ENCODE assay signal across 7 cellular contexts in genomic region chr2:8478133-8478793, GRCh38.
DNase-seq lines count a peak whose midpoint lies in the region; ATAC-seq and TF ChIP-seq lines count a peak whose summit lies in the region.

No MANE protein-coding gene starts in this region.

- peaks cover 79% of the 10 kb centered on the region for H3K4me1 Mint-ChIP-seq in activated T-helper 2 cell treated with anti-CD3 and anti-CD28 coated beads, Interferon-gamma antibody, Interleukin-2, Interleukin-4, amounts not matched to agents 10 μg/mL and 5 μg/mL and 100 μg/mL, durations not matched to agents 14 hours and 24 hours and 36 hours (ENCODE audit: low read depth)

- H3K4me2 ChIP-seq in mammary epithelial cell (ENCODE audit: insufficient read depth, low read depth, low read length), result no peak overlapping the region

- intact Hi-C loops in activated T-helper 2 cell treated with anti-CD3 and anti-CD28 coated beads, Interferon-gamma antibody, Interleukin-2, Interleukin-4, amounts not matched to agents 10 μg/mL and 5 μg/mL and 100 μg/mL, durations not matched to agents 14 hours and 24 hours and 36 hours (cut with micrococcal nuclease), result loop anchor here (5.0 kb wide), 2 partner anchors 156 to 204 kb away; partner anchors contain the start of gene ID2
- intact Hi-C loops in mammary epithelial cell (cut with micrococcal nuclease), result no loop called here

- no peak overlapping the region for H3K4me3 ChIP-seq in mammary epithelial cell (replicated peaks in 1 of 3; ENCODE audit: insufficient read depth in 1 of 3, low read depth in 2 of 3, low read length in 3 of 3)

- peak; percentile 10 for ATAC-seq in GM18868 (IDR thresholded peaks at IDR 0.05; ENCODE audit: unreplicated experiment)
- ATAC-seq in HG02973 (IDR thresholded peaks at IDR 0.05; ENCODE audit: unreplicated experiment), result peak; percentile 6

- H3K27ac ChIP-seq in mammary epithelial cell (ENCODE audit: insufficient read depth, low read depth, low read length), result no peak overlapping the region

- CTCF ChIA-PET in mammary epithelial cell (lab: Charles Lee; ENCODE audit: low non-redundant PET), result no interaction called here

- no peaks in the 10 kb centered on the region for H3K27me3 Mint-ChIP-seq in activated T-helper 2 cell treated with anti-CD3 and anti-CD28 coated beads, Interferon-gamma antibody, Interleukin-2, Interleukin-4, amounts not matched to agents 10 μg/mL and 5 μg/mL and 100 μg/mL, durations not matched to agents 14 hours and 24 hours and 36 hours (ENCODE audit: low read depth)

- in situ Hi-C loops in mammary epithelial cell (cut with MboI; ENCODE audit: low sequenced_read_pairs in 2 of 2), result no loop called here

- dilution Hi-C loops in mammary epithelial cell (cut with HindIII; ENCODE audit: low sequenced_read_pairs), result no loop called here

- WGBS in mammary epithelial cell (ENCODE audit: low coverage, missing lambda C conversion rate), result 58% methylated on average over 11 of the region's 12 CpGs

- peak overlapping the region; percentile 72 for H3K27ac Mint-ChIP-seq in activated T-helper 2 cell treated with anti-CD3 and anti-CD28 coated beads, Interferon-gamma antibody, Interleukin-2, Interleukin-4, amounts not matched to agents 10 μg/mL and 5 μg/mL and 100 μg/mL, durations not matched to agents 14 hours and 24 hours and 36 hours

- no peak overlapping the region for H2AFZ ChIP-seq in mammary epithelial cell (ENCODE audit: low read depth, low read length)

- no TSS peak for BruUV-seq in mammary epithelial cell (replicated peaks; lab: Mats Ljungman, UMichigan)

- peak overlapping the region; percentile 5 for H3K4me3 Mint-ChIP-seq in activated T-helper 2 cell treated with anti-CD3 and anti-CD28 coated beads, Interferon-gamma antibody, Interleukin-2, Interleukin-4, amounts not matched to agents 10 μg/mL and 5 μg/mL and 100 μg/mL, durations not matched to agents 14 hours and 24 hours and 36 hours (ENCODE audit: low read depth)

- no peaks in the 10 kb centered on the region for H3K9me3 Mint-ChIP-seq in activated T-helper 2 cell treated with anti-CD3 and anti-CD28 coated beads, Interferon-gamma antibody, Interleukin-2, Interleukin-4, amounts not matched to agents 10 μg/mL and 5 μg/mL and 100 μg/mL, durations not matched to agents 14 hours and 24 hours and 36 hours

- H3K9ac ChIP-seq in mammary epithelial cell (ENCODE audit: insufficient read depth, low read length), result no peak overlapping the region

- no peak for TF ChIP-seq CTCF in mammary epithelial cell (conservative IDR thresholded peaks at IDR 0.05 in 1 of 2, IDR thresholded peaks at IDR 0.05 in 1 of 2; ENCODE audit: extremely low read depth in 1 of 2, insufficient read depth in 1 of 2, low read depth in 1 of 2, low read length in 2 of 2)

- no peaks in the 10 kb centered on the region for H3K4me1 ChIP-seq in mammary epithelial cell (ENCODE audit: insufficient read depth, low read length)

- DNase-seq in activated T-helper 2 cell treated with anti-CD3 and anti-CD28 coated beads, Interferon-gamma antibody, Interleukin-2, Interleukin-4, amounts not matched to agents 10 μg/mL and 5 μg/mL and 100 μg/mL, durations not matched to agents 14 hours and 24 hours and 36 hours (ENCODE audit: low spot score), result no peak
- DNase-seq in renal cortical epithelial cell (ENCODE audit: low read depth) (peak; percentile 71), mammary epithelial cell (no peak), NCI-H2171 treated with DMSO at 0.1 percent for 48 hours (lab: John Stamatoyannopoulos, UW) (no peak), DMS153 treated with DMSO at 0.1 percent for 48 hours (lab: John Stamatoyannopoulos, UW; ENCODE audit: unreplicated experiment) (no peak)

- peaks cover 4% of the 10 kb centered on the region for H3K36me3 Mint-ChIP-seq in activated T-helper 2 cell treated with anti-CD3 and anti-CD28 coated beads, Interferon-gamma antibody, Interleukin-2, Interleukin-4, amounts not matched to agents 10 μg/mL and 5 μg/mL and 100 μg/mL, durations not matched to agents 14 hours and 24 hours and 36 hours (ENCODE audit: low read depth)

- H3K9me3 ChIP-seq in mammary epithelial cell (replicated peaks; ENCODE audit: insufficient read depth, low read length), result peaks cover 6% of the 10 kb centered on the region

- no peaks in the 10 kb centered on the region for H3K79me2 ChIP-seq in mammary epithelial cell (ENCODE audit: insufficient read depth, low read length)

- H3K36me3 ChIP-seq in mammary epithelial cell (ENCODE audit: insufficient read depth, low read length), result no peaks in the 10 kb centered on the region

- no peaks in the 10 kb centered on the region for H3K27me3 ChIP-seq in mammary epithelial cell (ENCODE audit: insufficient read depth, low read length)

- no peaks in the 10 kb centered on the region for H4K20me1 ChIP-seq in mammary epithelial cell (ENCODE audit: insufficient read depth, low read length)
